ENCODE assay signal across 8 cellular contexts in genomic region chr10:88161070-88161469, GRCh38.
"Had no signal": no experiment of that assay in that cellular context is flagged by ENCODE, and none has a peak within 500 bp of the region (broad histone marks: within the 10 kb centered on the region; RNA-seq: fewer than 3 reads in every experiment).

No MANE protein-coding gene starts in this region.

- H3K27ac ChIP-seq: GM23248, HL-60 had no signal

- H3K4me3 ChIP-seq: GM23248, HAP-1 had no signal

- H3K9ac ChIP-seq: GM23248 had no signal

- H3K9me3 ChIP-seq: HAP-1 had no signal

- DNase-seq: GM23248, GOT3, H7, HFFc6, IMR-90 had no signal

- H3K36me3 ChIP-seq: HAP-1 had no signal

- H2AFZ ChIP-seq: GM23248 had no signal

- ATAC-seq: HCT116 had no signal
